In the genomic region with DNA sequence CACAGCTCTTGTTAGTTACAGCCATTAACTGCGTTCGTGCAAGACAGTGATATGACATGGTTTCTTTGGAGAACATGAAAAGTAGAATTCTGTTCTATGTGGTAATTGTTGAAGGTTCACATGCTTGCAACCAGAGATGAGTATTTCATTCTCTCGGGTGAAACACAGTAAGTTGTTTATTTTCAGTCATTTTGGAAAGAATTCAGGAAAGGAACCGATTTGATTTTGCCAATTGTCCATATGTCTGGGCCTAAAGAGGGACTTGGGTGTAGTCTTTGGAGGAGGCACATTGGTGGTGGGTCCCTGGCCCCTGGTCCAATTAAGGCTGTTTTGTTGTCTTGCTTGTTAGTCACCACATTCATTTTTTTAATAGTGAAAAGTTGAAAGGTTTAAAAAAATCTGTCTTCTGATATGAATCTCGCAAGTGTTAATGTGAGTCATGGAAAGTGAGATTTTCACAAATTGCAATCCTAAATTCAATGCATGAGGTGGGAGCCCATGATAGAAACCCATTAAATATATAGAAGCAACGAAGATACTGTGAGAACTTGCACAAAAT, we compare ENCODE assay signal across 12 cellular contexts.
DNase-seq lines count a peak whose midpoint lies in the region; ATAC-seq and TF ChIP-seq lines count a peak whose summit lies in the region.
"Had no signal": no experiment of that assay in that cellular context is flagged by ENCODE, and none has a peak within 500 bp of the region (broad histone marks: within the 10 kb centered on the region; RNA-seq: fewer than 3 reads in every experiment).

No MANE protein-coding gene starts in this region.

- H4K20me1 ChIP-seq in SK-N-SH (ENCODE audit: insufficient read depth) = no peaks in the 10 kb centered on the region

- peaks cover 91% of the 10 kb centered on the region for H3K79me2 ChIP-seq in SK-N-SH (ENCODE audit: insufficient read depth)

- no peak for DNase-seq in SK-N-SH
- no peak for DNase-seq in NCI-H2196 (lab: John Stamatoyannopoulos, UW; ENCODE audit: unreplicated experiment)
- DNase-seq in ureter (ENCODE audit: low spot score) = no peak
- DNase-seq: NCI-H1092, spleen had no signal

- no peak overlapping the region for H3K4me3 ChIP-seq in SK-N-SH (ENCODE audit: low read depth in 2 of 2, low read length in 1 of 2)
- H3K4me3 ChIP-seq: spleen had no signal

- H3K27me3 Mint-ChIP-seq in activated naive CD8-positive, alpha-beta T cell = no peaks in the 10 kb centered on the region
- H3K27me3 Mint-ChIP-seq in nephron (ENCODE audit: low read depth) = no peaks in the 10 kb centered on the region

- TF ChIP-seq EP300 in SK-N-SH (IDR thresholded peaks at IDR 0.05; ENCODE audit: borderline replicate concordance in 1 of 2, low read depth in 1 of 2, low read length in 1 of 2) = no peak

- POLR2A ChIA-PET in SK-N-SH (lab: Yijun Ruan, JAX) = no interaction called here

- no peak for TF ChIP-seq RAD21 in SK-N-SH (IDR thresholded peaks at IDR 0.05; ENCODE audit: low read length)

- H3K27ac ChIP-seq in SK-N-SH (ENCODE audit: low read depth in 2 of 2, low read length in 1 of 2) = peak overlapping the region; percentile 98 to 100
- H3K27ac ChIP-seq: 22Rv1 had no signal

- no peak overlapping the region for H3K4me2 ChIP-seq in SK-N-SH

- TF ChIP-seq CTCF in SK-N-SH (IDR thresholded peaks at IDR 0.05) = no peak
- no peak for TF ChIP-seq CTCF in nephron (IDR thresholded peaks at IDR 0.05; ENCODE audit: unreplicated experiment in 3 of 3)

- H3K9me2 ChIP-seq in SK-N-SH = no peaks in the 10 kb centered on the region

- H3K36me3 ChIP-seq in SK-N-SH (replicated peaks in 1 of 2; ENCODE audit: control insufficient read depth in 1 of 2, insufficient read depth in 2 of 2, low read length in 1 of 2) = peaks cover 37 to 44% of the 10 kb centered on the region in 2 experiments

- H3K9me3 Mint-ChIP-seq in activated naive CD8-positive, alpha-beta T cell (ENCODE audit: low read depth) = no peaks in the 10 kb centered on the region
- no peaks in the 10 kb centered on the region for H3K9me3 Mint-ChIP-seq in nephron

- H3K4me3 Mint-ChIP-seq in activated naive CD8-positive, alpha-beta T cell = peak overlapping the region; percentile 80
- peak overlapping the region in 1 of 3 experiments; percentile 19 for H3K4me3 Mint-ChIP-seq in nephron

- H3K4me1 ChIP-seq in SK-N-SH (ENCODE audit: control insufficient read depth in 1 of 2, insufficient read depth in 2 of 2, low read depth in 1 of 2, low read length in 1 of 2) = peaks cover 72 to 87% of the 10 kb centered on the region in 2 experiments

- ATAC-seq in SK-N-SH treated with all-trans-retinoic acid at 6 μM for 48 hours = no peak
- peak; percentile 17 for ATAC-seq in HG03060 (IDR thresholded peaks at IDR 0.05; ENCODE audit: low read depth, unreplicated experiment)
- no peak for ATAC-seq in HG03520 (IDR thresholded peaks at IDR 0.05; ENCODE audit: unreplicated experiment)
- ATAC-seq: HCT116 had no signal

- H2AFZ ChIP-seq in SK-N-SH (ENCODE audit: low read depth) = no peak overlapping the region

- no peaks in the 10 kb centered on the region for H3K9me3 ChIP-seq in SK-N-SH
- H3K9me3 ChIP-seq: spleen had no signal

- peaks cover 58% of the 10 kb centered on the region for H3K4me1 Mint-ChIP-seq in activated naive CD8-positive, alpha-beta T cell (ENCODE audit: low read depth)
- H3K4me1 Mint-ChIP-seq in nephron = peaks cover 82% of the 10 kb centered on the region

- peaks cover 79% of the 10 kb centered on the region for H3F3A ChIP-seq in SK-N-SH (replicated peaks; ENCODE audit: insufficient read depth)

- no peaks in the 10 kb centered on the region for H3K36me3 Mint-ChIP-seq in activated naive CD8-positive, alpha-beta T cell
- H3K36me3 Mint-ChIP-seq in nephron (ENCODE audit: low read depth) = peaks cover 72% of the 10 kb centered on the region

- WGBS in SK-N-SH (ENCODE audit: low lambda C conversion rate) = 79% methylated on average over 6 of the region's 6 CpGs

- no peaks in the 10 kb centered on the region for H3K27me3 ChIP-seq in SK-N-SH (ENCODE audit: insufficient read depth)
- H3K27me3 ChIP-seq: spleen had no signal

- no peak overlapping the region for H3K9ac ChIP-seq in SK-N-SH

- peak overlapping the region; percentile 94 for H3K27ac Mint-ChIP-seq in activated naive CD8-positive, alpha-beta T cell
- H3K27ac Mint-ChIP-seq in nephron = peak overlapping the region; percentile 96 to 99 (median 98)

- CTCF ChIA-PET in SK-N-SH (lab: Yijun Ruan, JAX) = interaction anchor here (1.0 to 1.8 kb wide), 5 partner anchors 13 to 233 kb away, joined by 3 to 9 read pairs (median 7); a partner anchor contains a TSS

TF ChIP-seq in SK-N-SH, 30 proteins besides CTCF, POLR2A, EP300 and RAD21:
- TF ChIP-seq YY1 (IDR thresholded peaks at IDR 0.05; ENCODE audit: low read depth) = no peak
- TF ChIP-seq, protein P1, sequence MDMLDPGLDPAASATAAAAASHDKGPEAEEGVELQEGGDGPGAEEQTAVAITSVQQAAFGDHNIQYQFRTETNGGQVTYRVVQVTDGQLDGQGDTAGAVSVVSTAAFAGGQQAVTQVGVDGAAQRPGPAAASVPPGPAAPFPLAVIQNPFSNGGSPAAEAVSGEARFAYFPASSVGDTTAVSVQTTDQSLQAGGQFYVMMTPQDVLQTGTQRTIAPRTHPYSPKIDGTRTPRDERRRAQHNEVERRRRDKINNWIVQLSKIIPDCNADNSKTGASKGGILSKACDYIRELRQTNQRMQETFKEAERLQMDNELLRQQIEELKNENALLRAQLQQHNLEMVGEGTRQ (IDR thresholded peaks at IDR 0.05; ENCODE audit: borderline replicate concordance, low read depth, low read length) = no peak
- TF ChIP-seq RCOR1 (IDR thresholded peaks at IDR 0.05; ENCODE audit: low read length) = no peak
- TF ChIP-seq SIN3A (IDR thresholded peaks at IDR 0.05; ENCODE audit: borderline replicate concordance, low read depth, low read length) = no peak
- no peak for TF ChIP-seq FOXJ3 (CRISPR knock-in tag; IDR thresholded peaks at IDR 0.05)
- TF ChIP-seq MEF2A (IDR thresholded peaks at IDR 0.05; ENCODE audit: borderline replicate concordance, low read depth) = no peak
- TF ChIP-seq FOXM1 (IDR thresholded peaks at IDR 0.05; ENCODE audit: low read depth) = no peak
- TF ChIP-seq NRF1 (IDR thresholded peaks at IDR 0.05; ENCODE audit: low read depth, low read length) = no peak
- no peak for TF ChIP-seq SMC3 (IDR thresholded peaks at IDR 0.05; ENCODE audit: low read depth, low read length)
- TF ChIP-seq NFIC (IDR thresholded peaks at IDR 0.05; ENCODE audit: borderline replicate concordance) = no peak
- TF ChIP-seq RFX5 (IDR thresholded peaks at IDR 0.05; ENCODE audit: low read length) = no peak
- TF ChIP-seq, protein P2, sequence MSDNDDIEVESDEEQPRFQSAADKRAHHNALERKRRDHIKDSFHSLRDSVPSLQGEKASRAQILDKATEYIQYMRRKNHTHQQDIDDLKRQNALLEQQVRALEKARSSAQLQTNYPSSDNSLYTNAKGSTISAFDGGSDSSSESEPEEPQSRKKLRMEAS (IDR thresholded peaks at IDR 0.05; ENCODE audit: low read depth) = no peak
- no peak for TF ChIP-seq POLR2AphosphoS5 (IDR thresholded peaks at IDR 0.05; ENCODE audit: low read depth, low read length)
- no peak for TF ChIP-seq TEAD4 (IDR thresholded peaks at IDR 0.05; ENCODE audit: borderline replicate concordance, insufficient read depth)
- no peak for TF ChIP-seq TCF12 (IDR thresholded peaks at IDR 0.05)

TF ChIP-seq in SK-N-SH treated with all-trans-retinoic acid at 6 μM for 48 hours, 23 proteins besides CTCF, POLR2A, EP300 and RAD21 (continues in another document):
- no peak for TF ChIP-seq ZFP30 (CRISPR knock-in tag; IDR thresholded peaks at IDR 0.05)
- TF ChIP-seq, protein P3, sequence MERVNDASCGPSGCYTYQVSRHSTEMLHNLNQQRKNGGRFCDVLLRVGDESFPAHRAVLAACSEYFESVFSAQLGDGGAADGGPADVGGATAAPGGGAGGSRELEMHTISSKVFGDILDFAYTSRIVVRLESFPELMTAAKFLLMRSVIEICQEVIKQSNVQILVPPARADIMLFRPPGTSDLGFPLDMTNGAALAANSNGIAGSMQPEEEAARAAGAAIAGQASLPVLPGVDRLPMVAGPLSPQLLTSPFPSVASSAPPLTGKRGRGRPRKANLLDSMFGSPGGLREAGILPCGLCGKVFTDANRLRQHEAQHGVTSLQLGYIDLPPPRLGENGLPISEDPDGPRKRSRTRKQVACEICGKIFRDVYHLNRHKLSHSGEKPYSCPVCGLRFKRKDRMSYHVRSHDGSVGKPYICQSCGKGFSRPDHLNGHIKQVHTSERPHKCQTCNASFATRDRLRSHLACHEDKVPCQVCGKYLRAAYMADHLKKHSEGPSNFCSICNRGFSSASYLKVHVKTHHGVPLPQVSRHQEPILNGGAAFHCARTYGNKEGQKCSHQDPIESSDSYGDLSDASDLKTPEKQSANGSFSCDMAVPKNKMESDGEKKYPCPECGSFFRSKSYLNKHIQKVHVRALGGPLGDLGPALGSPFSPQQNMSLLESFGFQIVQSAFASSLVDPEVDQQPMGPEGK (CRISPR knock-in tag; IDR thresholded peaks at IDR 0.05; ENCODE audit: borderline replicate concordance) = no peak
- TF ChIP-seq, protein P4, sequence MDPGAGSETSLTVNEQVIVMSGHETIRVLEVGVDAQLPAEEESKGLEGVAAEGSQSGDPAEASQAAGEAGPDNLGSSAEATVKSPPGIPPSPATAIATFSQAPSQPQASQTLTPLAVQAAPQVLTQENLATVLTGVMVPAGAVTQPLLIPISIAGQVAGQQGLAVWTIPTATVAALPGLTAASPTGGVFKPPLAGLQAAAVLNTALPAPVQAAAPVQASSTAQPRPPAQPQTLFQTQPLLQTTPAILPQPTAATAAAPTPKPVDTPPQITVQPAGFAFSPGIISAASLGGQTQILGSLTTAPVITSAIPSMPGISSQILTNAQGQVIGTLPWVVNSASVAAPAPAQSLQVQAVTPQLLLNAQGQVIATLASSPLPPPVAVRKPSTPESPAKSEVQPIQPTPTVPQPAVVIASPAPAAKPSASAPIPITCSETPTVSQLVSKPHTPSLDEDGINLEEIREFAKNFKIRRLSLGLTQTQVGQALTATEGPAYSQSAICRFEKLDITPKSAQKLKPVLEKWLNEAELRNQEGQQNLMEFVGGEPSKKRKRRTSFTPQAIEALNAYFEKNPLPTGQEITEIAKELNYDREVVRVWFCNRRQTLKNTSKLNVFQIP (CRISPR knock-in tag; IDR thresholded peaks at IDR 0.05; ENCODE audit: borderline replicate concordance, low read depth) = no peak
- TF ChIP-seq OSR1 (CRISPR knock-in tag; IDR thresholded peaks at IDR 0.05) = no peak
- TF ChIP-seq GLIS3 (CRISPR knock-in tag; IDR thresholded peaks at IDR 0.05) = no peak
- TF ChIP-seq PPARA (CRISPR knock-in tag; IDR thresholded peaks at IDR 0.05; ENCODE audit: borderline replicate concordance) = no peak
